In genomic region chr16:1532081-1532760, GRCh38 we compare ENCODE assay signal across 10 cellular contexts. TPM values are rescaled to one million over a fixed set of nuclear protein-coding genes. Genes with fewer than 3 reads are reported as not detected.
DNase-seq lines count a peak whose midpoint lies in the region; ATAC-seq lines count a peak whose summit lies in the region.
"Had no signal": no experiment of that assay in that cellular context is flagged by ENCODE, and none has a peak within 500 bp of the region (broad histone marks: within the 10 kb centered on the region; RNA-seq: fewer than 3 reads in every experiment).

No MANE protein-coding gene starts in this region.

- H3K4me3 ChIP-seq in esophagus (ENCODE audit: low read depth in 1 of 2, low read length in 2 of 2) (no peak overlapping the region), muscle layer of colon (ENCODE audit: low read depth in 1 of 2, low read length in 2 of 2) (peak overlapping the region in 1 of 2 donors; percentile 3), urinary bladder (ENCODE audit: low read depth, low read length) (no peak overlapping the region)

- H3K27me3 ChIP-seq in esophagus (ENCODE audit: control insufficient read depth in 1 of 2, insufficient read depth in 2 of 2, low read length in 2 of 2): no peaks in the 10 kb centered on the region
- no peaks in the 10 kb centered on the region for H3K27me3 ChIP-seq in muscle layer of colon (ENCODE audit: control insufficient read depth in 1 of 2, insufficient read depth in 2 of 2, low read length in 2 of 2)

- DNase-seq in activated naive CD4-positive, alpha-beta T cell treated with anti-CD3 and anti-CD28 coated beads, Interleukin-2, amount 10 ng/mL, durations not matched to agents 7 days and 5 days: no peak
- DNase-seq in activated naive CD4-positive, alpha-beta T cell (lab: John Stamatoyannopoulos, UW): no peak
- DNase-seq in NCI-H187 treated with DMSO at 0.1 percent for 48 hours (lab: John Stamatoyannopoulos, UW) (no peak), superior temporal gyrus (ENCODE audit: extremely low spot score) (no peak)
- DNase-seq: NCI-H1105 treated with DMSO at 0.1 percent for 48 hours had no signal

- H3K4me1 ChIP-seq in esophagus (ENCODE audit: control insufficient read depth in 2 of 2, insufficient read depth in 2 of 2, low read length in 1 of 2) (peaks cover 0 to 52% of the 10 kb centered on the region in 2 donors), muscle layer of colon (ENCODE audit: insufficient read depth, low read length) (peaks cover 39% of the 10 kb centered on the region), urinary bladder (ENCODE audit: insufficient read depth) (peaks cover 3% of the 10 kb centered on the region)

- H3K36me3 ChIP-seq in esophagus (ENCODE audit: control insufficient read depth in 2 of 2, insufficient read depth in 2 of 2, low read length in 1 of 2) (peaks cover 0 to 10% of the 10 kb centered on the region in 2 donors), muscle layer of colon (ENCODE audit: insufficient read depth, low read length) (peaks cover 8% of the 10 kb centered on the region), urinary bladder (ENCODE audit: insufficient read depth) (no peaks in the 10 kb centered on the region)

- peak overlapping the region; percentile 88 to 95 for H3K27ac ChIP-seq in esophagus (ENCODE audit: low read depth in 2 of 2, low read length in 1 of 2)
- H3K27ac ChIP-seq in muscle layer of colon (ENCODE audit: low read depth, low read length): peak overlapping the region; percentile 86
- H3K27ac ChIP-seq in urinary bladder (ENCODE audit: low read depth): peak overlapping the region; percentile 95

- H3K36me3 Mint-ChIP-seq in activated naive CD4-positive, alpha-beta T cell treated with anti-CD3 and anti-CD28 coated beads, Interleukin-2, amount 10 ng/mL, durations not matched to agents 7 days and 5 days: peaks cover 27% of the 10 kb centered on the region

- H3K27ac Mint-ChIP-seq in activated naive CD4-positive, alpha-beta T cell treated with anti-CD3 and anti-CD28 coated beads, Interleukin-2, amount 10 ng/mL, durations not matched to agents 7 days and 5 days: peak overlapping the region; percentile 94

- CTCF ChIA-PET in activated naive CD4-positive, alpha-beta T cell treated with anti-CD3 and anti-CD28 coated beads, Interleukin-2, amount 10 ng/mL, durations not matched to agents 7 days and 5 days (lab: Charles Lee): no interaction called here

- peak overlapping the region; percentile 100 for H3K4me3 Mint-ChIP-seq in activated naive CD4-positive, alpha-beta T cell treated with anti-CD3 and anti-CD28 coated beads, Interleukin-2, amount 10 ng/mL, durations not matched to agents 7 days and 5 days

- no peak for ATAC-seq in HG03097 (IDR thresholded peaks at IDR 0.05; ENCODE audit: low FRiP score, unreplicated experiment)

- H3K9me3 ChIP-seq in esophagus (ENCODE audit: control insufficient read depth in 2 of 2, insufficient read depth in 1 of 2, low read depth in 1 of 2, low read length in 1 of 2) (no peaks in the 10 kb centered on the region), muscle layer of colon (ENCODE audit: low read length) (no peaks in the 10 kb centered on the region)

- no peaks in the 10 kb centered on the region for H3K27me3 Mint-ChIP-seq in activated naive CD4-positive, alpha-beta T cell treated with anti-CD3 and anti-CD28 coated beads, Interleukin-2, amount 10 ng/mL, durations not matched to agents 7 days and 5 days

- WGBS in esophagus, 2 donors: 32 to 57% methylated on average over 24 to 28 of the region's 28 CpGs
- 47% methylated on average over 28 of the region's 28 CpGs for WGBS in urinary bladder

- H3K9me3 Mint-ChIP-seq in activated naive CD4-positive, alpha-beta T cell treated with anti-CD3 and anti-CD28 coated beads, Interleukin-2, amount 10 ng/mL, durations not matched to agents 7 days and 5 days: no peaks in the 10 kb centered on the region

- peaks cover 52% of the 10 kb centered on the region for H3K4me1 Mint-ChIP-seq in activated naive CD4-positive, alpha-beta T cell treated with anti-CD3 and anti-CD28 coated beads, Interleukin-2, amount 10 ng/mL, durations not matched to agents 7 days and 5 days

- H3K9ac ChIP-seq in muscle layer of colon (ENCODE audit: low read length): no peak overlapping the region

RNA-seq across cellular contexts. Expression of gene TMEM204, which starts 1.2 kb away (rescaled TPM):
- 1 to 10 TPM; 3.4 to 6.2 TPM for polyA plus RNA-seq in esophagus
- 10.0 TPM for total RNA-seq in urinary bladder
- polyA plus RNA-seq in urinary bladder: 66.0 TPM

RNA-seq across cellular contexts. Expression of gene TELO2, which starts 39.1 kb away (rescaled TPM):
- polyA plus RNA-seq in esophagus (10 to 100 TPM; 32.6 to 60.8 TPM), urinary bladder (39.7 TPM)
- total RNA-seq in urinary bladder: 10.6 TPM

RNA-seq across cellular contexts. Expression of gene PTX4, which starts 43.5 kb away (rescaled TPM):
- not detected for polyA plus RNA-seq in esophagus
- total RNA-seq in urinary bladder: not detected
- polyA plus RNA-seq in urinary bladder: 0.10 TPM
- polyA plus RNA-seq: AG04450 had no signal

RNA-seq across cellular contexts. Expression of gene CLCN7, which starts 57.4 kb away (rescaled TPM):
- polyA plus RNA-seq in esophagus (10 to 100 TPM; 18.7 to 33.1 TPM), urinary bladder (64.0 TPM)
- 19.6 TPM for total RNA-seq in urinary bladder
